1 cellular context compared by ENCODE assay signal in genomic region chr19:49855277-49855675, GRCh38.
TF ChIP-seq lines count a peak whose summit lies in the region.

No MANE protein-coding gene starts in this region.

TF ChIP-seq in HEK293, 187 proteins besides CTCF, POLR2A, EP300 and RAD21 (continued from another document):
- TF ChIP-seq REST (tag by site-specific recombination; IDR thresholded peaks at IDR 0.05) (no peak), ATF2 (tag by site-specific recombination; IDR thresholded peaks at IDR 0.05; ENCODE audit: low read depth) (no peak), ZNF280D (tag by site-specific recombination; IDR thresholded peaks at IDR 0.05) (no peak), KLF10 (tag by site-specific recombination; IDR thresholded peaks at IDR 0.05) (no peak), ZNF366 (tag by site-specific recombination; conservative IDR thresholded peaks at IDR 0.05) (no peak), KLF1 (tag by site-specific recombination; IDR thresholded peaks at IDR 0.05) (peak; percentile 31; the same call in 1 of the 2 replicates), ZNF510 (tag by site-specific recombination; IDR thresholded peaks at IDR 0.05; ENCODE audit: insufficient replicate concordance) (no peak), KLF9 (tag by site-specific recombination; IDR thresholded peaks at IDR 0.05; ENCODE audit: low read depth) (peak; percentile 31; the same call in 1 of the 2 replicates), ZNF175 (tag by site-specific recombination; IDR thresholded peaks at IDR 0.05) (no peak), KLF8 (tag by site-specific recombination; IDR thresholded peaks at IDR 0.05) (peak; percentile 50; the same call in 1 of the 2 replicates), ZNF148 (tag by site-specific recombination; IDR thresholded peaks at IDR 0.05; ENCODE audit: borderline replicate concordance) (no peak), ZNF48 (tag by site-specific recombination; IDR thresholded peaks at IDR 0.05) (no peak), ZNF274 (IDR thresholded peaks at IDR 0.05; ENCODE audit: low read length) (no peak), ZNF274 (tag by site-specific recombination; IDR thresholded peaks at IDR 0.05; ENCODE audit: borderline replicate concordance) (no peak)
